1 cellular context compared by ENCODE assay signal in genomic region chr11:94563848-94564442, GRCh38.
TF ChIP-seq lines count a peak whose summit lies in the region.

No MANE protein-coding gene starts in this region.

TF ChIP-seq in WTC11, 78 proteins besides CTCF, POLR2A, EP300 and RAD21 (continued from another document):
- TF ChIP-seq STAT6 (CRISPR knock-in tag; conservative IDR thresholded peaks at IDR 0.05; ENCODE audit: low read depth) (no peak), FOXP4 (CRISPR knock-in tag; IDR thresholded peaks at IDR 0.05) (no peak), SOX15 (CRISPR knock-in tag; IDR thresholded peaks at IDR 0.05) (no peak), ZNF317 (CRISPR knock-in tag; IDR thresholded peaks at IDR 0.05; ENCODE audit: borderline replicate concordance, low read depth) (no peak), PRRX2 (CRISPR knock-in tag; IDR thresholded peaks at IDR 0.05) (no peak), FOXJ3 (CRISPR knock-in tag; IDR thresholded peaks at IDR 0.05; ENCODE audit: borderline replicate concordance) (no peak), NR1H2 (CRISPR knock-in tag; IDR thresholded peaks at IDR 0.05) (no peak), ZMAT4 (CRISPR knock-in tag; IDR thresholded peaks at IDR 0.05) (no peak), TEAD1 (CRISPR knock-in tag; IDR thresholded peaks at IDR 0.05) (no peak), JUN (CRISPR knock-in tag; IDR thresholded peaks at IDR 0.05) (no peak), KAT7 (CRISPR knock-in tag; IDR thresholded peaks at IDR 0.05; ENCODE audit: borderline replicate concordance) (no peak), MYBL2 (CRISPR knock-in tag; IDR thresholded peaks at IDR 0.05) (no peak), HMGXB4 (CRISPR knock-in tag; IDR thresholded peaks at IDR 0.05) (no peak), ATF1 (CRISPR knock-in tag; IDR thresholded peaks at IDR 0.05) (no peak)
